ENCODE assay signal across 21 cellular contexts in the genomic region with DNA sequence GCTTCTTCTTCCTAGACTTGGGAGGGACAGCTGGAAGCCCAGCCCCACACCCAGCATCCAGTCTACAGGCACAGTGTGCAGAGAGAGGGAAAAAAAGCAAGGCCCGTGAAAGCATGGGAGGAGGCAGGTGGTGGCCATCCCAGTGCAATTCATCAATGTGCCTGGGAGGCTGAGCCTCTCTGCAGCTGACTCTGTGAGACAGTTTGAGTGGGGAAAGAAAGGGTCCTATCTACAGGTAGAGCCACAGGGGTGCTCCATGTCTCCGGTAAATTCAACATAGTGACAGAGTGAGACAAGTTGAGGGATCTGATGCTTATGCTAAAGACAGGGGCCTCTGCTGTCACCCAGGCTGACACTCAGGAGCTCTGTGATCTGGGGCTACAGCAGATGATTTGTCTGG.
"Had no signal": no experiment of that assay in that cellular context is flagged by ENCODE, and none has a peak within 500 bp of the region (broad histone marks: within the 10 kb centered on the region; RNA-seq: fewer than 3 reads in every experiment).

No MANE protein-coding gene starts in this region.

- H3K4me1 ChIP-seq: lower lobe of right lung had no signal

- H3K27ac ChIP-seq: brain microvascular endothelial cell, coronary artery, epithelial cell of prostate, heart left ventricle, lower lobe of right lung, testis, vagina had no signal

- H3K27me3 ChIP-seq: brain microvascular endothelial cell, heart left ventricle, testis, vagina had no signal

- H3K9me3 ChIP-seq: heart left ventricle, lower lobe of right lung, testis, vagina had no signal

- FAIRE-seq: keratinocyte, small intestine had no signal

- H3K4me3 ChIP-seq: coronary artery, heart left ventricle, lower lobe of right lung, testis, vagina had no signal

- DNase-seq: activated B cell treated with CpG ODN at 0.5 μM for 24 hours; activated CD4-positive, alpha-beta memory T cell treated with anti-CD3 and anti-CD28 coated beads, Interleukin-2, amount 10 ng/mL, durations not matched to agents 7 days and 5 days; activated CD4-positive, alpha-beta T cell treated with anti-CD3 and anti-CD28 coated beads for 48 hours; aorta; central memory CD4-positive, alpha-beta T cell; heart left ventricle; lower lobe of right lung; natural killer cell; small intestine; stimulated activated CD4-positive, alpha-beta T cell treated with anti-CD3 and anti-CD28 coated beads, Interleukin-2, amount 100 ng/mL, for 48 hours; stimulated activated CD8-positive, alpha-beta memory T cell treated with anti-CD3 and anti-CD28 coated beads, Interleukin-4, amount 100 ng/mL, for 48 hours; stimulated activated naive B cell treated with anti-CD40 and anti-IgM and Interleukin-4, amounts not matched to agents 10 μg/mL and 1 μg/mL and 100 μg/mL, for 72 hours; T-helper 9 cell; trophoblast cell had no signal

- ATAC-seq: activated naive CD4-positive, alpha-beta T cell treated with anti-CD3 and anti-CD28 coated beads, Interleukin-2, amount 50 U/mL, for 72 hours; heart left ventricle; lower lobe of right lung; natural killer cell; stimulated activated naive B cell treated with anti-CD40 and anti-IgM and Interleukin-4, amounts not matched to agents 10 μg/mL and 1 μg/mL and 100 μg/mL, for 72 hours had no signal

- H3K36me3 ChIP-seq: brain microvascular endothelial cell, heart left ventricle, lower lobe of right lung, vagina had no signal
